18 cellular contexts compared by ENCODE assay signal in the genomic region with DNA sequence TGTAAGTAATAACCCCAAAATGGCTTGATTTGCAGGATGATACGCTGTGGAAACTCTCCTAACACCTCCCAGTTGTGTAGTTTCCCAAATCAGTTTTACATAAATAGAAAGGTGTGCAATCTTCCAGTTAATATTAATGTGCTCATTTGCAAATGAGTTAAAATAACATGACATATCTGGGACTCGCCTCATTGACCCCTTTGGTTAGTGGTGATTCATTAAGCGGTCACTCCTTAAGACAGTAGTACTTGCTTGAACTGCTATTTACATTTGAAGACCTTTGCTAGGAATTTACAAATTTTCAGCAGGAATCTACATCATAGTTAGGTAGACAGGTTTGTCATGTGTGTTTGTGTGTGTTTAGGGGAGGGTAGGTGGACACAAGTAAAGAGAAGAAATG.
DNase-seq lines count a peak whose midpoint lies in the region; ATAC-seq, FAIRE-seq and TF ChIP-seq lines count a peak whose summit lies in the region.
"Had no signal": no experiment of that assay in that cellular context is flagged by ENCODE, and none has a peak within 500 bp of the region (broad histone marks: within the 10 kb centered on the region; RNA-seq: fewer than 3 reads in every experiment).

No MANE protein-coding gene starts in this region.

- no peak overlapping the region for H3K27ac ChIP-seq in small intestine (ENCODE audit: low read depth in 1 of 2, low read length in 1 of 2)
- no peak overlapping the region for H3K27ac ChIP-seq in gastrocnemius medialis
- H3K27ac ChIP-seq in gastroesophageal sphincter: no peak overlapping the region
- H3K27ac ChIP-seq: heart left ventricle, skin epidermis had no signal

- no peaks in the 10 kb centered on the region for H3K36me3 ChIP-seq in small intestine (ENCODE audit: control insufficient read depth in 2 of 2, insufficient read depth in 2 of 2, low read length in 2 of 2)
- no peaks in the 10 kb centered on the region for H3K36me3 ChIP-seq in gastrocnemius medialis
- H3K36me3 ChIP-seq in gastroesophageal sphincter: no peaks in the 10 kb centered on the region
- H3K36me3 ChIP-seq: heart left ventricle had no signal

- no peak for TF ChIP-seq POLR2A in gastrocnemius medialis (IDR thresholded peaks at IDR 0.05)
- TF ChIP-seq POLR2A in gastroesophageal sphincter (IDR thresholded peaks at IDR 0.05): no peak

- intact Hi-C loops in posterior vena cava (cut with DNase I) (no loop called here), gastrocnemius medialis (cut with DNase I; ENCODE audit: low total_unique reads) (no loop called here)

- H3K9me3 ChIP-seq in small intestine (ENCODE audit: control insufficient read depth, low read depth) (no peaks in the 10 kb centered on the region), gastrocnemius medialis (no peaks in the 10 kb centered on the region), gastroesophageal sphincter (no peaks in the 10 kb centered on the region)
- H3K9me3 ChIP-seq: heart left ventricle had no signal

- H3K27me3 ChIP-seq in small intestine (ENCODE audit: control insufficient read depth in 2 of 2, insufficient read depth in 2 of 2, low read length in 2 of 2) (no peaks in the 10 kb centered on the region), gastrocnemius medialis (no peaks in the 10 kb centered on the region), gastroesophageal sphincter (no peaks in the 10 kb centered on the region)
- H3K27me3 ChIP-seq: heart left ventricle had no signal

- TF ChIP-seq EP300 in gastroesophageal sphincter (IDR thresholded peaks at IDR 0.05): no peak

- no peak for TF ChIP-seq CTCF in gastrocnemius medialis (IDR thresholded peaks at IDR 0.05 in 4 of 5, conservative IDR thresholded peaks at IDR 0.05 in 1 of 5)
- no peak for TF ChIP-seq CTCF in gastroesophageal sphincter (IDR thresholded peaks at IDR 0.05)

- H3K4me1 ChIP-seq in small intestine (ENCODE audit: control insufficient read depth in 2 of 2, insufficient read depth in 1 of 2, low read depth in 1 of 2, low read length in 1 of 2) (no peaks in the 10 kb centered on the region), gastrocnemius medialis (no peaks in the 10 kb centered on the region), gastroesophageal sphincter (no peaks in the 10 kb centered on the region)
- H3K4me1 ChIP-seq: heart left ventricle had no signal

- peak; percentile 43 for ATAC-seq in GM18907 (IDR thresholded peaks at IDR 0.05; ENCODE audit: unreplicated experiment)
- peak; percentile 29 for ATAC-seq in GM21515 (IDR thresholded peaks at IDR 0.05; ENCODE audit: unreplicated experiment)
- peak; percentile 49 for ATAC-seq in HG03354 (IDR thresholded peaks at IDR 0.05; ENCODE audit: poor library complexity, severe bottlenecking, unreplicated experiment)
- no peak for ATAC-seq in gastrocnemius medialis
- ATAC-seq in gastroesophageal sphincter: no peak
- ATAC-seq: esophagus mucosa; heart left ventricle; naive thymus-derived CD8-positive, alpha-beta T cell had no signal

- DNase-seq in kidney glomerular epithelial cell (lab: John Stamatoyannopoulos, UW): peak; percentile 68
- no peak for DNase-seq in posterior vena cava (ENCODE audit: low spot score)
- DNase-seq in small intestine: no peak
- DNase-seq in gastrocnemius medialis: no peak
- DNase-seq: activated CD8-positive, alpha-beta memory T cell treated with anti-CD3 and anti-CD28 coated beads, Interleukin-2, amount 50 U/mL, for 4 hours; activated naive CD4-positive, alpha-beta T cell; heart left ventricle; naive thymus-derived CD8-positive, alpha-beta T cell; NCI-H146; NCI-H446 treated with DMSO at 0.1 percent for 48 hours; SHP77 had no signal

- FAIRE-seq in small intestine (lab: Jason Lieb, UNC): no peak
- FAIRE-seq: HTR-8/SVneo had no signal

- H3K4me3 ChIP-seq in small intestine (ENCODE audit: low read depth in 1 of 2, low read length in 2 of 2) (no peak overlapping the region), gastrocnemius medialis (no peak overlapping the region), gastroesophageal sphincter (no peak overlapping the region)
- H3K4me3 ChIP-seq: heart left ventricle, skin epidermis had no signal

- WGBS in small intestine, 3 donors: 78 to 90% (median 88%) methylated on average over 3 of the region's 3 CpGs
- 86 to 88% methylated on average over 3 of the region's 3 CpGs for WGBS in gastroesophageal sphincter (ENCODE audit: low coverage in 1 of 2), 2 donors

- in situ Hi-C loops in gastrocnemius medialis (cut with MboI; ENCODE audit: low sequenced_read_pairs in 4 of 4): no loop called here

Comparison
In these comparisons a context has a peak if more than half of its experiments do, and no peak if none do; other contexts are left out.
1. ATAC-seq: peak in GM18907 (single experiment), GM21515 (single experiment) and HG03354 (single experiment); none in gastrocnemius medialis (0 of 2) and gastroesophageal sphincter (single experiment).